ENCODE assay signal across 34 cellular contexts in genomic region chr6:123352705-123353104, GRCh38.
"Had no signal": no experiment of that assay in that cellular context is flagged by ENCODE, and none has a peak within 500 bp of the region (broad histone marks: within the 10 kb centered on the region; RNA-seq: fewer than 3 reads in every experiment).

No MANE protein-coding gene starts in this region.

- H3K27me3 ChIP-seq: ascending aorta, cardiac muscle cell, colonic mucosa had no signal

- H3K4me3 Mint-ChIP-seq: activated B cell treated with CpG ODN at 0.5 μM for 24 hours; activated CD4-positive, alpha-beta memory T cell treated with anti-CD3 and anti-CD28 coated beads, Interleukin-2, amount 10 ng/mL, durations not matched to agents 7 days and 5 days; activated CD4-positive, alpha-beta T cell treated with anti-CD3 and anti-CD28 coated beads for 36 hours; activated CD4-positive, alpha-beta T cell treated with anti-CD3 and anti-CD28 coated beads, Interleukin-2, amount 10 ng/mL, durations not matched to agents 7 days and 5 days; activated CD8-positive, alpha-beta memory T cell treated with anti-CD3 and anti-CD28 coated beads, Interleukin-2, amount 10 ng/mL, durations not matched to agents 7 days and 5 days; activated CD8-positive, alpha-beta T cell treated with anti-CD3 and anti-CD28 coated beads, Interleukin-2, amount 10 ng/mL, durations not matched to agents 7 days and 5 days; activated naive CD4-positive, alpha-beta T cell treated with anti-CD3 and anti-CD28 coated beads, Interleukin-2, amount 10 ng/mL, durations not matched to agents 7 days and 5 days; activated naive CD4-positive, alpha-beta T cell treated with anti-CD3 and anti-CD28 coated beads, Interleukin-2, amount 50 U/mL, for 24 hours; activated naive CD8-positive, alpha-beta T cell; activated naive CD8-positive, alpha-beta T cell treated with anti-CD3 and anti-CD28 coated beads, Interleukin-2, amount 10 ng/mL, durations not matched to agents 7 days and 5 days; activated naive CD8-positive, alpha-beta T cell treated with anti-CD3 and anti-CD28 coated beads, Interleukin-2, amount 50 U/mL, for 24 hours; activated T-cell treated with anti-CD3 and anti-CD28 coated beads, Interleukin-2, amount 50 U/mL, for 24 hours; brain; central memory CD8-positive, alpha-beta T cell; T-helper 17 cell had no signal

- H3K9me3 ChIP-seq: ascending aorta, colonic mucosa had no signal

- H3K36me3 ChIP-seq: ascending aorta, colonic mucosa had no signal

- H3K27me3 Mint-ChIP-seq: activated B cell treated with CpG ODN at 0.5 μM for 24 hours; activated CD4-positive, alpha-beta memory T cell treated with anti-CD3 and anti-CD28 coated beads, Interleukin-2, amount 10 ng/mL, durations not matched to agents 7 days and 5 days; activated CD4-positive, alpha-beta T cell treated with anti-CD3 and anti-CD28 coated beads for 36 hours; activated CD4-positive, alpha-beta T cell treated with anti-CD3 and anti-CD28 coated beads, Interleukin-2, amount 10 ng/mL, durations not matched to agents 7 days and 5 days; activated CD8-positive, alpha-beta memory T cell treated with anti-CD3 and anti-CD28 coated beads, Interleukin-2, amount 10 ng/mL, durations not matched to agents 7 days and 5 days; activated naive CD4-positive, alpha-beta T cell treated with anti-CD3 and anti-CD28 coated beads, Interleukin-2, amount 10 ng/mL, durations not matched to agents 7 days and 5 days; activated naive CD4-positive, alpha-beta T cell treated with anti-CD3 and anti-CD28 coated beads, Interleukin-2, amount 50 U/mL, for 24 hours; activated naive CD8-positive, alpha-beta T cell; activated naive CD8-positive, alpha-beta T cell treated with anti-CD3 and anti-CD28 coated beads, Interleukin-2, amount 10 ng/mL, durations not matched to agents 7 days and 5 days; activated naive CD8-positive, alpha-beta T cell treated with anti-CD3 and anti-CD28 coated beads, Interleukin-2, amount 50 U/mL, for 24 hours; activated T-cell treated with anti-CD3 and anti-CD28 coated beads, Interleukin-2, amount 50 U/mL, for 24 hours; central memory CD8-positive, alpha-beta T cell; T-helper 17 cell had no signal

- H3K4me3 ChIP-seq: ascending aorta, cardiac muscle cell, colonic mucosa had no signal

- H3K36me3 Mint-ChIP-seq: activated CD8-positive, alpha-beta memory T cell treated with anti-CD3 and anti-CD28 coated beads, Interleukin-2, amount 10 ng/mL, durations not matched to agents 7 days and 5 days; activated naive CD4-positive, alpha-beta T cell treated with anti-CD3 and anti-CD28 coated beads, Interleukin-2, amount 10 ng/mL, durations not matched to agents 7 days and 5 days; activated naive CD4-positive, alpha-beta T cell treated with anti-CD3 and anti-CD28 coated beads, Interleukin-2, amount 50 U/mL, for 24 hours; activated naive CD8-positive, alpha-beta T cell; activated naive CD8-positive, alpha-beta T cell treated with anti-CD3 and anti-CD28 coated beads, Interleukin-2, amount 10 ng/mL, durations not matched to agents 7 days and 5 days; brain had no signal

- DNase-seq: activated B cell treated with CpG ODN at 0.5 μM for 24 hours; activated CD4-positive, alpha-beta memory T cell treated with anti-CD3 and anti-CD28 coated beads, Interleukin-2, amount 10 ng/mL, durations not matched to agents 7 days and 5 days; activated CD4-positive, alpha-beta T cell treated with anti-CD3 and anti-CD28 coated beads for 1 hour; activated CD4-positive, alpha-beta T cell treated with anti-CD3 and anti-CD28 coated beads for 36 hours; activated CD4-positive, alpha-beta T cell treated with anti-CD3 and anti-CD28 coated beads for 48 hours; activated CD4-positive, alpha-beta T cell treated with anti-CD3 and anti-CD28 coated beads, Interleukin-2, amount 10 ng/mL, durations not matched to agents 7 days and 5 days; activated CD4-positive, alpha-beta T cell treated with anti-CD3 and anti-CD28 coated beads, Interleukin-2, amount 50 U/mL, for 48 hours; activated CD8-positive, alpha-beta memory T cell treated with anti-CD3 and anti-CD28 coated beads for 24 hours; activated CD8-positive, alpha-beta memory T cell treated with anti-CD3 and anti-CD28 coated beads, Interleukin-2, amount 10 ng/mL, durations not matched to agents 7 days and 5 days; activated CD8-positive, alpha-beta memory T cell treated with anti-CD3 and anti-CD28 coated beads, Interleukin-2, amount 50 U/mL, for 48 hours; activated CD8-positive, alpha-beta T cell treated with anti-CD3 and anti-CD28 coated beads, Interleukin-2, amount 10 ng/mL, durations not matched to agents 7 days and 5 days; activated effector memory CD4-positive, alpha-beta T cell treated with Interleukin-2 at 50 U/mL for 16 hours; activated gamma-delta T cell; activated naive CD4-positive, alpha-beta T cell treated with anti-CD3 and anti-CD28 coated beads, Interleukin-2, amount 10 ng/mL, durations not matched to agents 7 days and 5 days; activated naive CD4-positive, alpha-beta T cell treated with Interleukin-2 at 50 U/mL for 16 hours; activated naive CD8-positive, alpha-beta T cell treated with anti-CD3 and anti-CD28 coated beads, Interleukin-2, amount 10 ng/mL, durations not matched to agents 7 days and 5 days; activated naive CD8-positive, alpha-beta T cell treated with anti-CD3 and anti-CD28 coated beads, Interleukin-2, amount 50 U/mL, for 24 hours; activated T-cell treated with anti-CD3 and anti-CD28 coated beads, Interleukin-2, amount 50 U/mL, for 24 hours; amygdala; anterior cingulate cortex; caudate nucleus; cerebellar nuclear complex; colonic mucosa; T-helper 17 cell; T-helper 9 cell had no signal

- H3K27ac ChIP-seq: ascending aorta, cardiac muscle cell, colonic mucosa, VCaP had no signal

- H3K4me1 ChIP-seq: ascending aorta, colonic mucosa had no signal

- H3K4me1 Mint-ChIP-seq: activated B cell treated with CpG ODN at 0.5 μM for 24 hours; activated CD4-positive, alpha-beta memory T cell treated with anti-CD3 and anti-CD28 coated beads, Interleukin-2, amount 10 ng/mL, durations not matched to agents 7 days and 5 days; activated CD4-positive, alpha-beta T cell treated with anti-CD3 and anti-CD28 coated beads for 36 hours; activated CD4-positive, alpha-beta T cell treated with anti-CD3 and anti-CD28 coated beads, Interleukin-2, amount 10 ng/mL, durations not matched to agents 7 days and 5 days; activated CD8-positive, alpha-beta memory T cell treated with anti-CD3 and anti-CD28 coated beads, Interleukin-2, amount 10 ng/mL, durations not matched to agents 7 days and 5 days; activated naive CD4-positive, alpha-beta T cell treated with anti-CD3 and anti-CD28 coated beads, Interleukin-2, amount 10 ng/mL, durations not matched to agents 7 days and 5 days; activated naive CD4-positive, alpha-beta T cell treated with anti-CD3 and anti-CD28 coated beads, Interleukin-2, amount 50 U/mL, for 24 hours; activated naive CD8-positive, alpha-beta T cell treated with anti-CD3 and anti-CD28 coated beads, Interleukin-2, amount 10 ng/mL, durations not matched to agents 7 days and 5 days; activated naive CD8-positive, alpha-beta T cell treated with anti-CD3 and anti-CD28 coated beads, Interleukin-2, amount 50 U/mL, for 24 hours; brain; central memory CD8-positive, alpha-beta T cell; T-helper 17 cell had no signal

- ATAC-seq: activated CD4-positive, alpha-beta T cell treated with anti-CD3 and anti-CD28 coated beads for 36 hours; activated CD4-positive, CD25-positive, alpha-beta regulatory T cell treated with anti-CD3 and anti-CD28 coated beads, Interleukin-2, amount 50 U/mL, for 24 hours; activated CD8-positive, alpha-beta memory T cell treated with anti-CD3 and anti-CD28 coated beads, Interleukin-2, amount 10 ng/mL, durations not matched to agents 7 days and 5 days; activated CD8-positive, alpha-beta T cell treated with anti-CD3 and anti-CD28 coated beads, Interleukin-2, amount 10 ng/mL, durations not matched to agents 7 days and 5 days; activated naive CD8-positive, alpha-beta T cell treated with anti-CD3 and anti-CD28 coated beads, Interleukin-2, amount 50 U/mL, for 24 hours; T-helper 17 cell had no signal

- H3K27ac Mint-ChIP-seq: activated B cell treated with CpG ODN at 0.5 μM for 24 hours; activated CD4-positive, alpha-beta memory T cell treated with anti-CD3 and anti-CD28 coated beads, Interleukin-2, amount 10 ng/mL, durations not matched to agents 7 days and 5 days; activated CD4-positive, alpha-beta T cell treated with anti-CD3 and anti-CD28 coated beads for 36 hours; activated CD4-positive, alpha-beta T cell treated with anti-CD3 and anti-CD28 coated beads, Interleukin-2, amount 10 ng/mL, durations not matched to agents 7 days and 5 days; activated CD8-positive, alpha-beta memory T cell treated with anti-CD3 and anti-CD28 coated beads, Interleukin-2, amount 10 ng/mL, durations not matched to agents 7 days and 5 days; activated CD8-positive, alpha-beta T cell treated with anti-CD3 and anti-CD28 coated beads, Interleukin-2, amount 10 ng/mL, durations not matched to agents 7 days and 5 days; activated naive CD4-positive, alpha-beta T cell treated with anti-CD3 and anti-CD28 coated beads, Interleukin-2, amount 10 ng/mL, durations not matched to agents 7 days and 5 days; activated naive CD4-positive, alpha-beta T cell treated with anti-CD3 and anti-CD28 coated beads, Interleukin-2, amount 50 U/mL, for 24 hours; activated naive CD8-positive, alpha-beta T cell; activated naive CD8-positive, alpha-beta T cell treated with anti-CD3 and anti-CD28 coated beads, Interleukin-2, amount 10 ng/mL, durations not matched to agents 7 days and 5 days; activated naive CD8-positive, alpha-beta T cell treated with anti-CD3 and anti-CD28 coated beads, Interleukin-2, amount 50 U/mL, for 24 hours; activated T-cell treated with anti-CD3 and anti-CD28 coated beads, Interleukin-2, amount 50 U/mL, for 24 hours; activated T-helper 2 cell treated with anti-CD3 and anti-CD28 coated beads, Interferon-gamma antibody, Interleukin-2, Interleukin-4, amounts not matched to agents 10 μg/mL and 5 μg/mL and 100 μg/mL, durations not matched to agents 14 hours and 24 hours and 36 hours; brain; T-helper 17 cell had no signal

- H3K9me3 Mint-ChIP-seq: activated B cell treated with CpG ODN at 0.5 μM for 24 hours; activated CD4-positive, alpha-beta memory T cell treated with anti-CD3 and anti-CD28 coated beads, Interleukin-2, amount 10 ng/mL, durations not matched to agents 7 days and 5 days; activated CD4-positive, alpha-beta T cell treated with anti-CD3 and anti-CD28 coated beads, Interleukin-2, amount 10 ng/mL, durations not matched to agents 7 days and 5 days; activated naive CD4-positive, alpha-beta T cell treated with anti-CD3 and anti-CD28 coated beads, Interleukin-2, amount 10 ng/mL, durations not matched to agents 7 days and 5 days; activated naive CD4-positive, alpha-beta T cell treated with anti-CD3 and anti-CD28 coated beads, Interleukin-2, amount 50 U/mL, for 24 hours; activated naive CD8-positive, alpha-beta T cell treated with anti-CD3 and anti-CD28 coated beads, Interleukin-2, amount 10 ng/mL, durations not matched to agents 7 days and 5 days; activated naive CD8-positive, alpha-beta T cell treated with anti-CD3 and anti-CD28 coated beads, Interleukin-2, amount 50 U/mL, for 24 hours; activated T-cell treated with anti-CD3 and anti-CD28 coated beads, Interleukin-2, amount 50 U/mL, for 24 hours; activated T-helper 2 cell treated with anti-CD3 and anti-CD28 coated beads, Interferon-gamma antibody, Interleukin-2, Interleukin-4, amounts not matched to agents 10 μg/mL and 5 μg/mL and 100 μg/mL, durations not matched to agents 14 hours and 24 hours and 36 hours; brain had no signal
